9 cellular contexts compared by ENCODE assay signal in the genomic region with DNA sequence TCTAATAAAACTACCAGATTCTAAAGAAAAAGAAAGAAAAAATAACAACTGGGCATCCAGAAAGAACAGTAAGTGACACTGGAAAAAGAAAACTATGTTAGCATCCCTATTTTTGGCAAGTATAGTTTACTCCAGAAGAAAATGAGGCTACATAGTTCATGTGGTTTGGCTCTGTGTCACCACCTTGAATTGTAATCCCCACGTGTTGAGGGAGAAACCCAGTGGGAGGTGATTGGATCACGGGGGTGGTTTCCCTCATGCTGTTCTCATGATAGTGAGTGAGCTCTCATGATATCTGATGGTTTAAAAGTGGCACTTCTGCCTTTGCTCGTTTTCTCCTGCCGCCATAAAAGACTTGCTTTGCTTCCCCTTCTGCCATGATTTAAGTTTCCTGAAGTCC.
DNase-seq lines count a peak whose midpoint lies in the region; ATAC-seq and TF ChIP-seq lines count a peak whose summit lies in the region.
"Had no signal": no experiment of that assay in that cellular context is flagged by ENCODE, and none has a peak within 500 bp of the region (broad histone marks: within the 10 kb centered on the region; RNA-seq: fewer than 3 reads in every experiment).

No MANE protein-coding gene starts in this region.

- POLR2A ChIA-PET in naive thymus-derived CD8-positive, alpha-beta T cell (lab: Charles Lee) = no interaction called here

- no peaks in the 10 kb centered on the region for H3K4me1 ChIP-seq in Karpas-422 (ENCODE audit: low read length)

- peaks cover 15% of the 10 kb centered on the region for H3K36me3 Mint-ChIP-seq in HFFc6 (ENCODE audit: low read depth)
- H3K36me3 Mint-ChIP-seq in activated T-helper 17 cell treated with anti-CD3 and anti-CD28 coated beads, Interleukin-2, amount 50 U/mL, for 72 hours (ENCODE audit: low read depth) = no peaks in the 10 kb centered on the region
- no peaks in the 10 kb centered on the region for H3K36me3 Mint-ChIP-seq in naive thymus-derived CD8-positive, alpha-beta T cell
- no peaks in the 10 kb centered on the region for H3K36me3 Mint-ChIP-seq in activated CD4-positive, alpha-beta T cell treated with anti-CD3 and anti-CD28 coated beads, Interleukin-2, amount 10 ng/mL, durations not matched to agents 24 days and 14 days (ENCODE audit: low read depth)

- H3K4me3 Mint-ChIP-seq in HFFc6 = peak overlapping the region; percentile 44
- no peak overlapping the region for H3K4me3 Mint-ChIP-seq in activated T-helper 17 cell treated with anti-CD3 and anti-CD28 coated beads, Interleukin-2, amount 50 U/mL, for 72 hours
- no peak overlapping the region for H3K4me3 Mint-ChIP-seq in naive thymus-derived CD8-positive, alpha-beta T cell
- H3K4me3 Mint-ChIP-seq in activated CD4-positive, alpha-beta T cell treated with anti-CD3 and anti-CD28 coated beads, Interleukin-2, amount 10 ng/mL, durations not matched to agents 24 days and 14 days = no peak overlapping the region
- H3K4me3 Mint-ChIP-seq: dendritic cell treated with granulocyte-macrophage colony-stimulating factor and Interleukin-4, amounts not matched to agents 40 ng/mL and 50 ng/mL, for 4 days had no signal

- peaks cover 49% of the 10 kb centered on the region for H3K4me1 Mint-ChIP-seq in HFFc6 (ENCODE audit: low read depth)
- H3K4me1 Mint-ChIP-seq in activated T-helper 17 cell treated with anti-CD3 and anti-CD28 coated beads, Interleukin-2, amount 50 U/mL, for 72 hours = no peaks in the 10 kb centered on the region
- no peaks in the 10 kb centered on the region for H3K4me1 Mint-ChIP-seq in naive thymus-derived CD8-positive, alpha-beta T cell
- H3K4me1 Mint-ChIP-seq in activated CD4-positive, alpha-beta T cell treated with anti-CD3 and anti-CD28 coated beads, Interleukin-2, amount 10 ng/mL, durations not matched to agents 24 days and 14 days = no peaks in the 10 kb centered on the region

- H3K9me3 Mint-ChIP-seq in HFFc6 = no peaks in the 10 kb centered on the region
- no peaks in the 10 kb centered on the region for H3K9me3 Mint-ChIP-seq in activated T-helper 17 cell treated with anti-CD3 and anti-CD28 coated beads, Interleukin-2, amount 50 U/mL, for 72 hours
- H3K9me3 Mint-ChIP-seq in naive thymus-derived CD8-positive, alpha-beta T cell = no peaks in the 10 kb centered on the region
- no peaks in the 10 kb centered on the region for H3K9me3 Mint-ChIP-seq in activated CD4-positive, alpha-beta T cell treated with anti-CD3 and anti-CD28 coated beads, Interleukin-2, amount 10 ng/mL, durations not matched to agents 24 days and 14 days
- H3K9me3 Mint-ChIP-seq: dendritic cell treated with granulocyte-macrophage colony-stimulating factor and Interleukin-4, amounts not matched to agents 40 ng/mL and 50 ng/mL, for 4 days had no signal

- H3K4me2 ChIP-seq in Karpas-422 (ENCODE audit: low read depth, low read length, poor library complexity, severe bottlenecking) = no peak overlapping the region

- H3K9ac ChIP-seq in Karpas-422 (ENCODE audit: low read length) = no peak overlapping the region

- TF ChIP-seq CTCF in HFFc6 (IDR thresholded peaks at IDR 0.05) = no peak

- H3K9me3 ChIP-seq in Karpas-422 (ENCODE audit: low read length) = no peaks in the 10 kb centered on the region

- H3K27me3 ChIP-seq in Karpas-422 (ENCODE audit: low read length) = no peaks in the 10 kb centered on the region

- no peaks in the 10 kb centered on the region for H3K9me2 ChIP-seq in Karpas-422 (replicated peaks; ENCODE audit: insufficient read depth, low read length)

- no peak overlapping the region for H3K4me3 ChIP-seq in Karpas-422 (ENCODE audit: low read length)

- H2AFZ ChIP-seq in Karpas-422 (ENCODE audit: low read length) = no peak overlapping the region

- intact Hi-C loops in activated CD4-positive, alpha-beta T cell treated with anti-CD3 and anti-CD28 coated beads, Interleukin-2, amount 10 ng/mL, durations not matched to agents 24 days and 14 days (cut with micrococcal nuclease) = loop anchor here (10.0 kb wide), 1 partner anchor 95 kb away; no protein-coding TSS in a partner anchor

- H3K36me3 ChIP-seq in Karpas-422 (ENCODE audit: insufficient read depth, low read length) = no peaks in the 10 kb centered on the region

- TF ChIP-seq POLR2A in GM18505 (IDR thresholded peaks at IDR 0.05; ENCODE audit: borderline replicate concordance, extremely low read depth, insufficient read depth, insufficient read length) = no peak

- ATAC-seq in GM18505 (IDR thresholded peaks at IDR 0.05; ENCODE audit: unreplicated experiment) (peak; percentile 64), HG02763 (IDR thresholded peaks at IDR 0.05; ENCODE audit: unreplicated experiment) (no peak)
- ATAC-seq in activated T-helper 17 cell treated with anti-CD3 and anti-CD28 coated beads, Interleukin-2, amount 50 U/mL, for 72 hours (replicated peaks) = peak; percentile 91
- ATAC-seq in naive thymus-derived CD8-positive, alpha-beta T cell = no peak

- no peaks in the 10 kb centered on the region for H3K27me3 Mint-ChIP-seq in HFFc6 (ENCODE audit: insufficient read depth)
- peaks cover 7% of the 10 kb centered on the region for H3K27me3 Mint-ChIP-seq in activated T-helper 17 cell treated with anti-CD3 and anti-CD28 coated beads, Interleukin-2, amount 50 U/mL, for 72 hours
- H3K27me3 Mint-ChIP-seq in naive thymus-derived CD8-positive, alpha-beta T cell = peaks cover 3 to 21% (median 7%) of the 10 kb centered on the region in 5 donors
- H3K27me3 Mint-ChIP-seq in activated CD4-positive, alpha-beta T cell treated with anti-CD3 and anti-CD28 coated beads, Interleukin-2, amount 10 ng/mL, durations not matched to agents 24 days and 14 days = peaks cover 10% of the 10 kb centered on the region
- H3K27me3 Mint-ChIP-seq: dendritic cell treated with granulocyte-macrophage colony-stimulating factor and Interleukin-4, amounts not matched to agents 40 ng/mL and 50 ng/mL, for 4 days had no signal

- H3K27ac ChIP-seq in Karpas-422 (ENCODE audit: low read length) = no peak overlapping the region

- peak overlapping the region; percentile 74 for H3K27ac Mint-ChIP-seq in HFFc6
- no peak overlapping the region for H3K27ac Mint-ChIP-seq in activated T-helper 17 cell treated with anti-CD3 and anti-CD28 coated beads, Interleukin-2, amount 50 U/mL, for 72 hours
- no peak overlapping the region for H3K27ac Mint-ChIP-seq in naive thymus-derived CD8-positive, alpha-beta T cell
- no peak overlapping the region for H3K27ac Mint-ChIP-seq in activated CD4-positive, alpha-beta T cell treated with anti-CD3 and anti-CD28 coated beads, Interleukin-2, amount 10 ng/mL, durations not matched to agents 24 days and 14 days
- H3K27ac Mint-ChIP-seq: dendritic cell treated with granulocyte-macrophage colony-stimulating factor and Interleukin-4, amounts not matched to agents 40 ng/mL and 50 ng/mL, for 4 days had no signal

- no peaks in the 10 kb centered on the region for H3K79me2 ChIP-seq in Karpas-422 (ENCODE audit: low read length)

- H4K20me1 ChIP-seq in Karpas-422 (ENCODE audit: insufficient read depth, low read depth, low read length) = no peaks in the 10 kb centered on the region

- DNase-seq in HFFc6 = peak; percentile 77
- peak; percentile 91 for DNase-seq in myocyte (ENCODE audit: low read depth)
- no peak for DNase-seq in naive thymus-derived CD8-positive, alpha-beta T cell
- DNase-seq in activated CD4-positive, alpha-beta T cell treated with anti-CD3 and anti-CD28 coated beads, Interleukin-2, amount 10 ng/mL, durations not matched to agents 24 days and 14 days = no peak
- no peak for DNase-seq in Karpas-422

Comparison
In these comparisons a context has a peak if more than half of its experiments do, and no peak if none do; other contexts are left out.
1. ATAC-seq: peak in GM18505 (single experiment) and activated T-helper 17 cell treated with anti-CD3 and anti-CD28 coated beads, Interleukin-2, amount 50 U/mL, for 72 hours (single experiment); none in HG02763 (single experiment) and naive thymus-derived CD8-positive, alpha-beta T cell (0 of 2).
2. DNase-seq: peak in HFFc6 (single experiment) and myocyte (single experiment); none in naive thymus-derived CD8-positive, alpha-beta T cell (0 of 10), activated CD4-positive, alpha-beta T cell treated with anti-CD3 and anti-CD28 coated beads, Interleukin-2, amount 10 ng/mL, durations not matched to agents 24 days and 14 days (single experiment) and Karpas-422 (single experiment).